In the genomic region with DNA sequence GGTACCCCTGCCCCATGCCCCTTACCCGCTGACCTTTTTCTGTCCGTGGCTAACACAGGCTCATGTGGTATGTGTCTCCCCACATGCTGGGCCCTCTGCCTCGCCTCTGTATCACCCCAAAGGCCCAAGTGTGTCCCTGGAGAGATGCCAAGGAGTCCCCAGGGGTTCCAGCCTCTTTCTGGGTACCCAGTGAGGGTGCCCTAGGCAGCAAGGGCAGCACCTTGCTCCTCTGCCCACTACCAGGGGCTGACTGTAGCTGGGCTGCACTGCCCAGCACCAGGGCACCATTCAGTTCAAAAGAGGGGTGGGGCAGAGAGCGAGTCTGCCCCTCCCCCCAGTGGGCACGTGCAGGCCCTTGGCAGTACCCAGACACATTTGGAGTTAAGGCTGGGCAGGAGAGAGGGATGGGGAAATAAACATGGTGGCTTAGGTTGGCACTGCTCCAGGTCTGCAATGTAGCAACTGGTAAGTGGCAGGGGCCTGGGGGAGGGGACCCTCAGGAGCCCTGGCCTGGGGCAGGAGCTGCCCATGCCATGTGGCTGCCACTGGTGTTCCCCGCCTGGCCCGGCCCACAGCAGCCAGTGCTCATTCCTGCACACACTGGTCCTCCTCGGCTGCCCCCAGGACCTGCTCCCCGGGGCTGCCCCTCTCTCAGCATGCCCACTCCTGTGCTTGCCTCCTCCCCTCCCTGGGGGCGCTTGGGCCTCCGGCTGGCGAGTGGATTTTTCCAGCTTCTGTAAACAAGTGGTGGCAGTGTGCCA, we compare ENCODE assay signal across 1 cellular context.
TF ChIP-seq lines count a peak whose summit lies in the region.

No MANE protein-coding gene starts in this region.

TF ChIP-seq in HepG2, 621 proteins besides CTCF, POLR2A, EP300 and RAD21 (continues in another document):
- TF ChIP-seq SRF (IDR thresholded peaks at IDR 0.05; ENCODE audit: low read depth, low read length) (no peak), CC2D1A (CRISPR knock-in tag; IDR thresholded peaks at IDR 0.05) (no peak), FLYWCH1 (CRISPR knock-in tag; IDR thresholded peaks at IDR 0.05) (no peak), ZNF3 (CRISPR knock-in tag; IDR thresholded peaks at IDR 0.05) (no peak), TBX3 (IDR thresholded peaks at IDR 0.05; ENCODE audit: borderline replicate concordance) (no peak), MXI1 (IDR thresholded peaks at IDR 0.05; ENCODE audit: borderline replicate concordance, low read depth, low read length) (peak; percentile 35; the same call in 1 of the 3 replicates), JDP2 (CRISPR knock-in tag; IDR thresholded peaks at IDR 0.05; ENCODE audit: borderline replicate concordance) (no peak), TARDBP (CRISPR knock-in tag; IDR thresholded peaks at IDR 0.05) (peak; percentile 3; the same call in 1 of the 2 replicates), ZNF772 (CRISPR knock-in tag; IDR thresholded peaks at IDR 0.05) (0 out of 2 replicates have a peak, but pooled peaks have one; percentile 6), RBAK (CRISPR knock-in tag; IDR thresholded peaks at IDR 0.05) (no peak), TAF15 (IDR thresholded peaks at IDR 0.05; ENCODE audit: low read depth, low read length, poor library complexity, severe bottlenecking) (no peak), KDM4B (CRISPR knock-in tag; IDR thresholded peaks at IDR 0.05) (0 out of 2 replicates have a peak, but pooled peaks have one; percentile 32), ZNF333 (CRISPR knock-in tag; IDR thresholded peaks at IDR 0.05; ENCODE audit: borderline replicate concordance) (no peak), FOXA3 (CRISPR knock-in tag; IDR thresholded peaks at IDR 0.05) (peak; percentile 79), ZFP62 (CRISPR knock-in tag; IDR thresholded peaks at IDR 0.05) (no peak), HNRNPLL (IDR thresholded peaks at IDR 0.05; ENCODE audit: low read depth, low read length, poor library complexity, severe bottlenecking) (peak; percentile 44), ZNF17 (CRISPR knock-in tag; IDR thresholded peaks at IDR 0.05) (no peak), ZZZ3 (CRISPR knock-in tag; IDR thresholded peaks at IDR 0.05; ENCODE audit: borderline replicate concordance) (no peak), ZNF24 (IDR thresholded peaks at IDR 0.05) (no peak)
- TF ChIP-seq, protein P1, sequence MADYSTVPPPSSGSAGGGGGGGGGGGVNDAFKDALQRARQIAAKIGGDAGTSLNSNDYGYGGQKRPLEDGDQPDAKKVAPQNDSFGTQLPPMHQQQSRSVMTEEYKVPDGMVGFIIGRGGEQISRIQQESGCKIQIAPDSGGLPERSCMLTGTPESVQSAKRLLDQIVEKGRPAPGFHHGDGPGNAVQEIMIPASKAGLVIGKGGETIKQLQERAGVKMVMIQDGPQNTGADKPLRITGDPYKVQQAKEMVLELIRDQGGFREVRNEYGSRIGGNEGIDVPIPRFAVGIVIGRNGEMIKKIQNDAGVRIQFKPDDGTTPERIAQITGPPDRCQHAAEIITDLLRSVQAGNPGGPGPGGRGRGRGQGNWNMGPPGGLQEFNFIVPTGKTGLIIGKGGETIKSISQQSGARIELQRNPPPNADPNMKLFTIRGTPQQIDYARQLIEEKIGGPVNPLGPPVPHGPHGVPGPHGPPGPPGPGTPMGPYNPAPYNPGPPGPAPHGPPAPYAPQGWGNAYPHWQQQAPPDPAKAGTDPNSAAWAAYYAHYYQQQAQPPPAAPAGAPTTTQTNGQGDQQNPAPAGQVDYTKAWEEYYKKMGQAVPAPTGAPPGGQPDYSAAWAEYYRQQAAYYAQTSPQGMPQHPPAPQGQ (CRISPR knock-in tag; IDR thresholded peaks at IDR 0.05; ENCODE audit: borderline replicate concordance), result no peak
- TF ChIP-seq, protein P2, sequence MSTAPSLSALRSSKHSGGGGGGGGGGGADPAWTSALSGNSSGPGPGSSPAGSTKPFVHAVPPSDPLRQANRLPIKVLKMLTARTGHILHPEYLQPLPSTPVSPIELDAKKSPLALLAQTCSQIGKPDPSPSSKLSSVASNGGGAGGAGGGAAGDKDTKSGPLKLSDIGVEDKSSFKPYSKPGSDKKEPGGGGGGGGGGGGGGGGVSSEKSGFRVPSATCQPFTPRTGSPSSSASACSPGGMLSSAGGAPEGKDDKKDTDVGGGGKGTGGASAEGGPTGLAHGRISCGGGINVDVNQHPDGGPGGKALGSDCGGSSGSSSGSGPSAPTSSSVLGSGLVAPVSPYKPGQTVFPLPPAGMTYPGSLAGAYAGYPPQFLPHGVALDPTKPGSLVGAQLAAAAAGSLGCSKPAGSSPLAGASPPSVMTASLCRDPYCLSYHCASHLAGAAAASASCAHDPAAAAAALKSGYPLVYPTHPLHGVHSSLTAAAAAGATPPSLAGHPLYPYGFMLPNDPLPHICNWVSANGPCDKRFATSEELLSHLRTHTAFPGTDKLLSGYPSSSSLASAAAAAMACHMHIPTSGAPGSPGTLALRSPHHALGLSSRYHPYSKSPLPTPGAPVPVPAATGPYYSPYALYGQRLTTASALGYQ (CRISPR knock-in tag; IDR thresholded peaks at IDR 0.05), result peak; percentile 7; the same call in 1 of the 2 replicates
- TF ChIP-seq, protein P3, sequence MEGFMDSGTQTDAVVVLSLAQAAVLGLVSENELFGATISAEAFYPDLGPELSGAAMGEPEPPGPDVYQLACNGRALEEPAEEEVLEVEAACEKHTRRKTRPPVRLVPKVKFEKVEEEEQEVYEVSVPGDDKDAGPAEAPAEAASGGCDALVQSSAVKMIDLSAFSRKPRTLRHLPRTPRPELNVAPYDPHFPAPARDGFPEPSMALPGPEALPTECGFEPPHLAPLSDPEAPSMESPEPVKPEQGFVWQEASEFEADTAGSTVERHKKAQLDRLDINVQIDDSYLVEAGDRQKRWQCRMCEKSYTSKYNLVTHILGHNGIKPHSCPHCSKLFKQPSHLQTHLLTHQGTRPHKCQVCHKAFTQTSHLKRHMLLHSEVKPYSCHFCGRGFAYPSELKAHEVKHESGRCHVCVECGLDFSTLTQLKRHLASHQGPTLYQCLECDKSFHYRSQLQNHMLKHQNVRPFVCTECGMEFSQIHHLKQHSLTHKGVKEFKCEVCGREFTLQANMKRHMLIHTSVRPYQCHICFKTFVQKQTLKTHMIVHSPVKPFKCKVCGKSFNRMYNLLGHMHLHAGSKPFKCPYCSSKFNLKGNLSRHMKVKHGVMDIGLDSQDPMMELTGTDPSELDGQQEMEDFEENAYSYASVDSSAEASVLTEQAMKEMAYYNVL (CRISPR knock-in tag; IDR thresholded peaks at IDR 0.05; ENCODE audit: borderline replicate concordance), result no peak
- TF ChIP-seq, protein P4, sequence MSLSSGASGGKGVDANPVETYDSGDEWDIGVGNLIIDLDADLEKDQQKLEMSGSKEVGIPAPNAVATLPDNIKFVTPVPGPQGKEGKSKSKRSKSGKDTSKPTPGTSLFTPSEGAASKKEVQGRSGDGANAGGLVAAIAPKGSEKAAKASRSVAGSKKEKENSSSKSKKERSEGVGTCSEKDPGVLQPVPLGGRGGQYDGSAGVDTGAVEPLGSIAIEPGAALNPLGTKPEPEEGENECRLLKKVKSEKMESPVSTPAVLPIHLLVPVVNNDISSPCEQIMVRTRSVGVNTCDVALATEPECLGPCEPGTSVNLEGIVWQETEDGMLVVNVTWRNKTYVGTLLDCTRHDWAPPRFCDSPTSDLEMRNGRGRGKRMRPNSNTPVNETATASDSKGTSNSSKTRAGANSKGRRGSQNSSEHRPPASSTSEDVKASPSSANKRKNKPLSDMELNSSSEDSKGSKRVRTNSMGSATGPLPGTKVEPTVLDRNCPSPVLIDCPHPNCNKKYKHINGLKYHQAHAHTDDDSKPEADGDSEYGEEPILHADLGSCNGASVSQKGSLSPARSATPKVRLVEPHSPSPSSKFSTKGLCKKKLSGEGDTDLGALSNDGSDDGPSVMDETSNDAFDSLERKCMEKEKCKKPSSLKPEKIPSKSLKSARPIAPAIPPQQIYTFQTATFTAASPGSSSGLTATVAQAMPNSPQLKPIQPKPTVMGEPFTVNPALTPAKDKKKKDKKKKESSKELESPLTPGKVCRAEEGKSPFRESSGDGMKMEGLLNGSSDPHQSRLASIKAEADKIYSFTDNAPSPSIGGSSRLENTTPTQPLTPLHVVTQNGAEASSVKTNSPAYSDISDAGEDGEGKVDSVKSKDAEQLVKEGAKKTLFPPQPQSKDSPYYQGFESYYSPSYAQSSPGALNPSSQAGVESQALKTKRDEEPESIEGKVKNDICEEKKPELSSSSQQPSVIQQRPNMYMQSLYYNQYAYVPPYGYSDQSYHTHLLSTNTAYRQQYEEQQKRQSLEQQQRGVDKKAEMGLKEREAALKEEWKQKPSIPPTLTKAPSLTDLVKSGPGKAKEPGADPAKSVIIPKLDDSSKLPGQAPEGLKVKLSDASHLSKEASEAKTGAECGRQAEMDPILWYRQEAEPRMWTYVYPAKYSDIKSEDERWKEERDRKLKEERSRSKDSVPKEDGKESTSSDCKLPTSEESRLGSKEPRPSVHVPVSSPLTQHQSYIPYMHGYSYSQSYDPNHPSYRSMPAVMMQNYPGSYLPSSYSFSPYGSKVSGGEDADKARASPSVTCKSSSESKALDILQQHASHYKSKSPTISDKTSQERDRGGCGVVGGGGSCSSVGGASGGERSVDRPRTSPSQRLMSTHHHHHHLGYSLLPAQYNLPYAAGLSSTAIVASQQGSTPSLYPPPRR (CRISPR knock-in tag; IDR thresholded peaks at IDR 0.05; ENCODE audit: borderline replicate concordance), result peak; percentile 47; the same call in 1 of the 2 replicates
- TF ChIP-seq, protein P5, sequence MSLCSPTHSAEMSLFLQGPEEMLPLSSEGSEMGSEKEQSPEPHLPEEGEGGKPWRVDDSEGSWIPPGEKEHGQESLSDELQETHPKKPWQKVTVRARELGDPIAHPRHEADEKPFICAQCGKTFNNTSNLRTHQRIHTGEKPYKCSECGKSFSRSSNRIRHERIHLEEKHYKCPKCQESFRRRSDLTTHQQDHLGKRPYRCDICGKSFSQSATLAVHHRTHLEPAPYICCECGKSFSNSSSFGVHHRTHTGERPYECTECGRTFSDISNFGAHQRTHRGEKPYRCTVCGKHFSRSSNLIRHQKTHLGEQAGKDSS (CRISPR knock-in tag; IDR thresholded peaks at IDR 0.05; ENCODE audit: borderline replicate concordance, low read depth), result peak; percentile 39; the same call in 1 of the 2 replicates
- TF ChIP-seq, protein P6, sequence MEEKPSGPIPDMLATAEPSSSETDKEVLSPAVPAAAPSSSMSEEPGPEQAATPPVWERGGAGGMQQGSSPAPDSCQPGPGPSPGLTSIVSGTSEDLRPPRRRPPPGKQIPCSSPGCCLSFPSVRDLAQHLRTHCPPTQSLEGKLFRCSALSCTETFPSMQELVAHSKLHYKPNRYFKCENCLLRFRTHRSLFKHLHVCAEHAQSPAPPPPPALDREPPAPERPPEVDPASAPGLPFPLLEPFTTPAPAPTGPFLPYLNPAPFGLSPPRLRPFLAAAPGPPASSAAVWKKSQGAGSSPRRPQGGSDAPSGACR (CRISPR knock-in tag; IDR thresholded peaks at IDR 0.05), result no peak
- TF ChIP-seq, protein P7, sequence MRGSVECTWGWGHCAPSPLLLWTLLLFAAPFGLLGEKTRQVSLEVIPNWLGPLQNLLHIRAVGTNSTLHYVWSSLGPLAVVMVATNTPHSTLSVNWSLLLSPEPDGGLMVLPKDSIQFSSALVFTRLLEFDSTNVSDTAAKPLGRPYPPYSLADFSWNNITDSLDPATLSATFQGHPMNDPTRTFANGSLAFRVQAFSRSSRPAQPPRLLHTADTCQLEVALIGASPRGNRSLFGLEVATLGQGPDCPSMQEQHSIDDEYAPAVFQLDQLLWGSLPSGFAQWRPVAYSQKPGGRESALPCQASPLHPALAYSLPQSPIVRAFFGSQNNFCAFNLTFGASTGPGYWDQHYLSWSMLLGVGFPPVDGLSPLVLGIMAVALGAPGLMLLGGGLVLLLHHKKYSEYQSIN (CRISPR knock-in tag; IDR thresholded peaks at IDR 0.05; ENCODE audit: borderline replicate concordance), result no peak
- TF ChIP-seq, protein P8, sequence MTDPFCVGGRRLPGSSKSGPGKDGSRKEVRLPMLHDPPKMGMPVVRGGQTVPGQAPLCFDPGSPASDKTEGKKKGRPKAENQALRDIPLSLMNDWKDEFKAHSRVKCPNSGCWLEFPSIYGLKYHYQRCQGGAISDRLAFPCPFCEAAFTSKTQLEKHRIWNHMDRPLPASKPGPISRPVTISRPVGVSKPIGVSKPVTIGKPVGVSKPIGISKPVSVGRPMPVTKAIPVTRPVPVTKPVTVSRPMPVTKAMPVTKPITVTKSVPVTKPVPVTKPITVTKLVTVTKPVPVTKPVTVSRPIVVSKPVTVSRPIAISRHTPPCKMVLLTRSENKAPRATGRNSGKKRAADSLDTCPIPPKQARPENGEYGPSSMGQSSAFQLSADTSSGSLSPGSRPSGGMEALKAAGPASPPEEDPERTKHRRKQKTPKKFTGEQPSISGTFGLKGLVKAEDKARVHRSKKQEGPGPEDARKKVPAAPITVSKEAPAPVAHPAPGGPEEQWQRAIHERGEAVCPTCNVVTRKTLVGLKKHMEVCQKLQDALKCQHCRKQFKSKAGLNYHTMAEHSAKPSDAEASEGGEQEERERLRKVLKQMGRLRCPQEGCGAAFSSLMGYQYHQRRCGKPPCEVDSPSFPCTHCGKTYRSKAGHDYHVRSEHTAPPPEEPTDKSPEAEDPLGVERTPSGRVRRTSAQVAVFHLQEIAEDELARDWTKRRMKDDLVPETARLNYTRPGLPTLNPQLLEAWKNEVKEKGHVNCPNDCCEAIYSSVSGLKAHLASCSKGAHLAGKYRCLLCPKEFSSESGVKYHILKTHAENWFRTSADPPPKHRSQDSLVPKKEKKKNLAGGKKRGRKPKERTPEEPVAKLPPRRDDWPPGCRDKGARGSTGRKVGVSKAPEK (CRISPR knock-in tag; IDR thresholded peaks at IDR 0.05; ENCODE audit: borderline replicate concordance), result 0 out of 2 replicates have a peak, but pooled peaks have one; percentile 17
- TF ChIP-seq, protein P9, sequence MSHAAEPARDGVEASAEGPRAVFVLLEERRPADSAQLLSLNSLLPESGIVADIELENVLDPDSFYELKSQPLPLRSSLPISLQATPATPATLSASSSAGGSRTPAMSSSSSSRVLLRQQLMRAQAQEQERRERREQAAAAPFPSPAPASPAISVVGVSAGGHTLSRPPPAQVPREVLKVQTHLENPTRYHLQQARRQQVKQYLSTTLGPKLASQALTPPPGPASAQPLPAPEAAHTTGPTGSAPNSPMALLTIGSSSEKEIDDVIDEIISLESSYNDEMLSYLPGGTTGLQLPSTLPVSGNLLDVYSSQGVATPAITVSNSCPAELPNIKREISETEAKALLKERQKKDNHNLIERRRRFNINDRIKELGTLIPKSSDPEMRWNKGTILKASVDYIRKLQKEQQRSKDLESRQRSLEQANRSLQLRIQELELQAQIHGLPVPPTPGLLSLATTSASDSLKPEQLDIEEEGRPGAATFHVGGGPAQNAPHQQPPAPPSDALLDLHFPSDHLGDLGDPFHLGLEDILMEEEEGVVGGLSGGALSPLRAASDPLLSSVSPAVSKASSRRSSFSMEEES (CRISPR knock-in tag; IDR thresholded peaks at IDR 0.05), result no peak
- TF ChIP-seq, protein P10, sequence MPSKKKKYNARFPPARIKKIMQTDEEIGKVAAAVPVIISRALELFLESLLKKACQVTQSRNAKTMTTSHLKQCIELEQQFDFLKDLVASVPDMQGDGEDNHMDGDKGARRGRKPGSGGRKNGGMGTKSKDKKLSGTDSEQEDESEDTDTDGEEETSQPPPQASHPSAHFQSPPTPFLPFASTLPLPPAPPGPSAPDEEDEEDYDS (CRISPR knock-in tag; IDR thresholded peaks at IDR 0.05), result no peak
- TF ChIP-seq, protein P11, sequence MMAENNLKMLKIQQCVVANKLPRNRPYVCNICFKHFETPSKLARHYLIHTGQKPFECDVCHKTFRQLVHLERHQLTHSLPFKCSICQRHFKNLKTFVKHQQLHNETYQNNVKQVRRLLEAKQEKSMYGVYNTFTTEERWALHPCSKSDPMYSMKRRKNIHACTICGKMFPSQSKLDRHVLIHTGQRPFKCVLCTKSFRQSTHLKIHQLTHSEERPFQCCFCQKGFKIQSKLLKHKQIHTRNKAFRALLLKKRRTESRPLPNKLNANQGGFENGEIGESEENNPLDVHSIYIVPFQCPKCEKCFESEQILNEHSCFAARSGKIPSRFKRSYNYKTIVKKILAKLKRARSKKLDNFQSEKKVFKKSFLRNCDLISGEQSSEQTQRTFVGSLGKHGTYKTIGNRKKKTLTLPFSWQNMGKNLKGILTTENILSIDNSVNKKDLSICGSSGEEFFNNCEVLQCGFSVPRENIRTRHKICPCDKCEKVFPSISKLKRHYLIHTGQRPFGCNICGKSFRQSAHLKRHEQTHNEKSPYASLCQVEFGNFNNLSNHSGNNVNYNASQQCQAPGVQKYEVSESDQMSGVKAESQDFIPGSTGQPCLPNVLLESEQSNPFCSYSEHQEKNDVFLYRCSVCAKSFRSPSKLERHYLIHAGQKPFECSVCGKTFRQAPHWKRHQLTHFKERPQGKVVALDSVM (CRISPR knock-in tag; IDR thresholded peaks at IDR 0.05), result no peak
